ENCODE assay signal across 8 cellular contexts in genomic region chr7:100545636-100546128, GRCh38. TPM values are rescaled to one million over a fixed set of nuclear protein-coding genes. Genes with fewer than 3 reads are reported as not detected.
A peak's percentile ranks its signal among the peaks of the same experiment; 100 is the strongest.
DNase-seq lines count a peak whose midpoint lies in the region; ATAC-seq, FAIRE-seq and TF ChIP-seq lines count a peak whose summit lies in the region.

No MANE protein-coding gene starts in this region.

- DNase-seq in CD8-positive, alpha-beta memory T cell: peak in 3 of 5 donors; percentile 18 to 67 (median 24)
- DNase-seq in HTR-8/SVneo (ENCODE audit: insufficient read length, low spot score) (peak; percentile 65), fibroblast of lung (ENCODE audit: low read depth in 2 of 2) (peak; percentile 88 to 91), occipital lobe (lab: John Stamatoyannopoulos, UW) (peak; percentile 22), GDM1 (lab: John Stamatoyannopoulos, UW) (no peak), KG1 (lab: John Stamatoyannopoulos, UW) (no peak)
- DNase-seq in activated CD8-positive, alpha-beta memory T cell treated with anti-CD3 and anti-CD28 coated beads, Interleukin-2, amount 10 ng/mL, durations not matched to agents 7 days and 5 days: peak; percentile 81

- peak overlapping the region; percentile 70 for H3K27ac ChIP-seq in CD8-positive, alpha-beta memory T cell (ENCODE audit: low read depth, low read length)
- peak overlapping the region; percentile 60 for H3K27ac ChIP-seq in fibroblast of lung (ENCODE audit: insufficient read depth, low read length)

- no peaks in the 10 kb centered on the region for H3K36me3 ChIP-seq in CD8-positive, alpha-beta memory T cell (ENCODE audit: insufficient read depth, low read length)
- H3K36me3 ChIP-seq in fibroblast of lung (ENCODE audit: control insufficient read depth, insufficient read depth, low read length): peaks cover 3% of the 10 kb centered on the region

- no peaks in the 10 kb centered on the region for H4K20me1 ChIP-seq in fibroblast of lung (ENCODE audit: control insufficient read depth, extremely low read depth, insufficient read depth, low read length)

- H3K9ac ChIP-seq in fibroblast of lung (ENCODE audit: insufficient read depth, low read length): no peak overlapping the region

- H3K27me3 Mint-ChIP-seq in CD8-positive, alpha-beta memory T cell: no peaks in the 10 kb centered on the region
- no peaks in the 10 kb centered on the region for H3K27me3 Mint-ChIP-seq in activated CD8-positive, alpha-beta memory T cell treated with anti-CD3 and anti-CD28 coated beads, Interleukin-2, amount 10 ng/mL, durations not matched to agents 7 days and 5 days

- POLR2A ChIA-PET in CD8-positive, alpha-beta memory T cell (lab: Charles Lee): interaction anchor here (0.6 to 1.1 kb wide), 5 partner anchors 21 to 397 kb away, joined by 3 to 5 read pairs (median 3); partner anchors contain the start of gene POP7

- peak overlapping the region; percentile 11 for H3K4me2 ChIP-seq in fibroblast of lung (ENCODE audit: extremely low read depth, insufficient read depth, low read length)

- H3K27me3 ChIP-seq in CD8-positive, alpha-beta memory T cell (ENCODE audit: insufficient read depth, low read length, poor library complexity, severe bottlenecking): no peaks in the 10 kb centered on the region
- no peaks in the 10 kb centered on the region for H3K27me3 ChIP-seq in fibroblast of lung (ENCODE audit: control insufficient read depth, insufficient read depth, low read length)

- H2AFZ ChIP-seq in fibroblast of lung (ENCODE audit: low read length): peak overlapping the region; percentile 47

- no peaks in the 10 kb centered on the region for H3K9me3 ChIP-seq in CD8-positive, alpha-beta memory T cell (ENCODE audit: low read length)
- H3K9me3 ChIP-seq in fibroblast of lung (ENCODE audit: control insufficient read depth, insufficient read depth, low read depth, low read length): no peaks in the 10 kb centered on the region

- H3K4me3 ChIP-seq in CD8-positive, alpha-beta memory T cell (ENCODE audit: low read length): peak overlapping the region; percentile 46
- H3K4me3 ChIP-seq in fibroblast of lung (replicated peaks in 1 of 4; ENCODE audit: control extremely low read depth in 1 of 4, insufficient read depth in 1 of 4, low read depth in 3 of 4, low read length in 4 of 4): no peak overlapping the region

- peaks cover 6 to 18% (median 17%) of the 10 kb centered on the region in 3 donors for H3K36me3 Mint-ChIP-seq in CD8-positive, alpha-beta memory T cell
- H3K36me3 Mint-ChIP-seq in activated CD8-positive, alpha-beta memory T cell treated with anti-CD3 and anti-CD28 coated beads, Interleukin-2, amount 10 ng/mL, durations not matched to agents 7 days and 5 days: peaks cover 23% of the 10 kb centered on the region

- H3K27ac Mint-ChIP-seq in CD8-positive, alpha-beta memory T cell: peak overlapping the region; percentile 86 to 99 (median 98)
- H3K27ac Mint-ChIP-seq in activated CD8-positive, alpha-beta memory T cell treated with anti-CD3 and anti-CD28 coated beads, Interleukin-2, amount 10 ng/mL, durations not matched to agents 7 days and 5 days: peak overlapping the region; percentile 95

- no peaks in the 10 kb centered on the region for H3K9me3 Mint-ChIP-seq in CD8-positive, alpha-beta memory T cell
- no peaks in the 10 kb centered on the region for H3K9me3 Mint-ChIP-seq in activated CD8-positive, alpha-beta memory T cell treated with anti-CD3 and anti-CD28 coated beads, Interleukin-2, amount 10 ng/mL, durations not matched to agents 7 days and 5 days (ENCODE audit: low read depth)

- TF ChIP-seq CTCF in fibroblast of lung (conservative IDR thresholded peaks at IDR 0.05 in 1 of 2, IDR thresholded peaks at IDR 0.05 in 1 of 2; ENCODE audit: low read depth in 1 of 2, low read length in 2 of 2): peak in 1 of 2 donors; percentile 26

- peaks cover 97% of the 10 kb centered on the region for H3K4me1 ChIP-seq in CD8-positive, alpha-beta memory T cell (ENCODE audit: insufficient read depth, low read length)
- H3K4me1 ChIP-seq in fibroblast of lung (ENCODE audit: control insufficient read depth, extremely low read depth, insufficient read depth, low read length): peaks cover 20% of the 10 kb centered on the region

- peak overlapping the region; percentile 60 to 98 (median 96) for H3K4me3 Mint-ChIP-seq in CD8-positive, alpha-beta memory T cell
- peak overlapping the region; percentile 99 for H3K4me3 Mint-ChIP-seq in activated CD8-positive, alpha-beta memory T cell treated with anti-CD3 and anti-CD28 coated beads, Interleukin-2, amount 10 ng/mL, durations not matched to agents 7 days and 5 days

- H3K4me1 Mint-ChIP-seq in CD8-positive, alpha-beta memory T cell: peaks cover 95 to 100% (median 100%) of the 10 kb centered on the region in 3 donors
- peaks cover 97% of the 10 kb centered on the region for H3K4me1 Mint-ChIP-seq in activated CD8-positive, alpha-beta memory T cell treated with anti-CD3 and anti-CD28 coated beads, Interleukin-2, amount 10 ng/mL, durations not matched to agents 7 days and 5 days

- no peak for FAIRE-seq in HTR-8/SVneo (lab: Jason Lieb, UNC)

- CTCF ChIA-PET in CD8-positive, alpha-beta memory T cell (lab: Charles Lee): interaction anchor here (1.0 to 6.9 kb wide), 5 partner anchors 17 to 180 kb away, joined by 3 to 104 read pairs (median 7); no protein-coding TSS in a partner anchor
- CTCF ChIA-PET in activated CD8-positive, alpha-beta memory T cell treated with anti-CD3 and anti-CD28 coated beads, Interleukin-2, amount 10 ng/mL, durations not matched to agents 7 days and 5 days (lab: Charles Lee): interaction anchor here (0.6 to 11.5 kb wide), 11 partner anchors 8 to 807 kb away, joined by 3 to 158 read pairs (median 5); partner anchors contain the start of genes FBXO24 and SLC12A9

- no peaks in the 10 kb centered on the region for H3K79me2 ChIP-seq in fibroblast of lung (ENCODE audit: control insufficient read depth, insufficient read depth, low read length)

- ATAC-seq in GM19043 (IDR thresholded peaks at IDR 0.05; ENCODE audit: low read depth, unreplicated experiment): peak; percentile 49
- ATAC-seq in activated CD8-positive, alpha-beta memory T cell treated with anti-CD3 and anti-CD28 coated beads, Interleukin-2, amount 10 ng/mL, durations not matched to agents 7 days and 5 days: peak; percentile 67

RNA-seq across cellular contexts. Expression of gene AGFG2, which starts 6.7 kb away (rescaled TPM):
- 10 to 100 TPM; 60.5 to 63.1 TPM for total RNA-seq in CD8-positive, alpha-beta memory T cell
- 36.2 TPM for polyA plus RNA-seq in CD8-positive, alpha-beta memory T cell
- 10 to 100 TPM; 61.4 to 82.5 TPM for total RNA-seq in activated CD8-positive, alpha-beta memory T cell treated with anti-CD3 and anti-CD28 coated beads, Interleukin-2, amount 10 ng/mL, durations not matched to agents 7 days and 5 days
- total RNA-seq in fibroblast of lung: 2.6 and 3.1 TPM in 2 replicates
- polyA plus RNA-seq in fibroblast of lung: 2.4 and 3.2 TPM in 2 replicates
- polyA plus RNA-seq in fibroblast of lung (2012): 5.8 and 8.8 TPM in 2 replicates
- polyA minus RNA-seq in fibroblast of lung (ENCODE audit: low replicate concordance): 8.1 and 12.4 TPM in 2 replicates
- total RNA-seq in occipital lobe: 2.0 TPM

RNA-seq across cellular contexts. Expression of gene SAP25, which starts 28.0 kb away (rescaled TPM):
- total RNA-seq in CD8-positive, alpha-beta memory T cell: 10 to 100 TPM; 13.9 to 14.3 TPM
- polyA plus RNA-seq in CD8-positive, alpha-beta memory T cell: 0.56 TPM
- total RNA-seq in activated CD8-positive, alpha-beta memory T cell treated with anti-CD3 and anti-CD28 coated beads, Interleukin-2, amount 10 ng/mL, durations not matched to agents 7 days and 5 days: 10 to 100 TPM; 18.2 to 26.3 TPM
- total RNA-seq in fibroblast of lung (not detected in 2 replicates), occipital lobe (not detected)
- polyA plus RNA-seq in fibroblast of lung: 0.22 TPM in 1 of 2 replicates, not detected in the other
- polyA plus RNA-seq in fibroblast of lung (2012): 0.21 TPM in 1 of 2 replicates, not detected in the other
- polyA minus RNA-seq in fibroblast of lung (ENCODE audit: low replicate concordance): not detected in 2 replicates

RNA-seq across cellular contexts. Expression of gene LRCH4, which starts 40.2 kb away (rescaled TPM):
- total RNA-seq in CD8-positive, alpha-beta memory T cell: 100 to 1,000 TPM; 101 to 109 TPM
- 153 TPM for polyA plus RNA-seq in CD8-positive, alpha-beta memory T cell
- total RNA-seq in activated CD8-positive, alpha-beta memory T cell treated with anti-CD3 and anti-CD28 coated beads, Interleukin-2, amount 10 ng/mL, durations not matched to agents 7 days and 5 days: 100 to 1,000 TPM; 155 to 178 TPM
- 5.6 and 7.3 TPM in 2 replicates for total RNA-seq in fibroblast of lung
- polyA plus RNA-seq in fibroblast of lung: 9.6 and 11.6 TPM in 2 replicates
- polyA plus RNA-seq in fibroblast of lung (2012): 19.6 and 20.6 TPM in 2 replicates
- 13.6 and 15.3 TPM in 2 replicates for polyA minus RNA-seq in fibroblast of lung (ENCODE audit: low replicate concordance)
- 6.4 TPM for total RNA-seq in occipital lobe

RNA-seq across cellular contexts. Expression of gene FBXO24, which starts 40.4 kb away (rescaled TPM):
- total RNA-seq in CD8-positive, alpha-beta memory T cell: under 1 TPM; 0.47 to 0.50 TPM
- not detected for polyA plus RNA-seq in CD8-positive, alpha-beta memory T cell
- 1 to 10 TPM in 1 of 2 experiments, under 1 TPM in 1; 0.80 to 1.3 TPM for total RNA-seq in activated CD8-positive, alpha-beta memory T cell treated with anti-CD3 and anti-CD28 coated beads, Interleukin-2, amount 10 ng/mL, durations not matched to agents 7 days and 5 days
- 0.33 and 0.51 TPM in 2 replicates for total RNA-seq in fibroblast of lung
- polyA plus RNA-seq in fibroblast of lung: 0.23 and 0.32 TPM in 2 replicates
- 0.27 and 0.33 TPM in 2 replicates for polyA plus RNA-seq in fibroblast of lung (2012)
- polyA minus RNA-seq in fibroblast of lung (ENCODE audit: low replicate concordance): 1.1 TPM in 1 of 2 replicates, not detected in the other
- total RNA-seq in occipital lobe: 0.16 TPM

RNA-seq across cellular contexts. Expression of gene PCOLCE, which starts 56.5 kb away (rescaled TPM):
- 1 to 10 TPM; 6.8 TPM for total RNA-seq in CD8-positive, alpha-beta memory T cell
- 1.6 TPM for polyA plus RNA-seq in CD8-positive, alpha-beta memory T cell
- 10 to 100 TPM in 1 of 2 experiments, 1 to 10 TPM in 1; 9.2 to 11.6 TPM for total RNA-seq in activated CD8-positive, alpha-beta memory T cell treated with anti-CD3 and anti-CD28 coated beads, Interleukin-2, amount 10 ng/mL, durations not matched to agents 7 days and 5 days
- 116 and 128 TPM in 2 replicates for total RNA-seq in fibroblast of lung
- polyA plus RNA-seq in fibroblast of lung: 176 and 211 TPM in 2 replicates
- polyA plus RNA-seq in fibroblast of lung (2012): 521 and 677 TPM in 2 replicates
- polyA minus RNA-seq in fibroblast of lung (ENCODE audit: low replicate concordance): 250 and 558 TPM in 2 replicates
- 4.2 TPM for total RNA-seq in occipital lobe

Comparison
In these comparisons a context has a peak if more than half of its experiments do, and no peak if none do; other contexts are left out.
1. DNase-seq: peak in CD8-positive, alpha-beta memory T cell (3 of 5), HTR-8/SVneo (single experiment), activated CD8-positive, alpha-beta memory T cell treated with anti-CD3 and anti-CD28 coated beads, Interleukin-2, amount 10 ng/mL, durations not matched to agents 7 days and 5 days (single experiment), fibroblast of lung (2 of 2) and occipital lobe (single experiment); none in GDM1 (single experiment) and KG1 (single experiment).
2. RNA of gene AGFG2, which starts 6.7 kb away (total RNA-seq): 61.4 to 82.5 TPM in activated CD8-positive, alpha-beta memory T cell treated with anti-CD3 and anti-CD28 coated beads, Interleukin-2, amount 10 ng/mL, durations not matched to agents 7 days and 5 days and 60.5 to 63.1 TPM in CD8-positive, alpha-beta memory T cell; 2.6 to 3.1 TPM in fibroblast of lung and 2.0 TPM in occipital lobe (single experiment); every median in the first group is over 10 times any median in the second.
3. RNA of gene SAP25, which starts 28.0 kb away (total RNA-seq): 18.2 to 26.3 TPM in activated CD8-positive, alpha-beta memory T cell treated with anti-CD3 and anti-CD28 coated beads, Interleukin-2, amount 10 ng/mL, durations not matched to agents 7 days and 5 days and 13.9 to 14.3 TPM in CD8-positive, alpha-beta memory T cell; not detected in fibroblast of lung and not detected in occipital lobe (single experiment); every median in the first group is over 10 times any median in the second.
4. RNA of gene LRCH4, which starts 40.2 kb away (total RNA-seq): 155 to 178 TPM in activated CD8-positive, alpha-beta memory T cell treated with anti-CD3 and anti-CD28 coated beads, Interleukin-2, amount 10 ng/mL, durations not matched to agents 7 days and 5 days and 101 to 109 TPM in CD8-positive, alpha-beta memory T cell; 5.6 to 7.3 TPM in fibroblast of lung and 6.4 TPM in occipital lobe (single experiment); every median in the first group is over 10 times any median in the second.